25 cellular contexts compared by ENCODE assay signal in genomic region chr13:44762946-44763345, GRCh38.
DNase-seq lines count a peak whose midpoint lies in the region; ATAC-seq, FAIRE-seq and TF ChIP-seq lines count a peak whose summit lies in the region.
"Had no signal": no experiment of that assay in that cellular context is flagged by ENCODE, and none has a peak within 500 bp of the region (broad histone marks: within the 10 kb centered on the region; RNA-seq: fewer than 3 reads in every experiment).

No MANE protein-coding gene starts in this region.

- no peak overlapping the region for H2AFZ ChIP-seq in endothelial cell of umbilical vein (ENCODE audit: low read depth, low read length)

- DNase-seq in NCI-H226 (peak; percentile 48), endothelial cell of umbilical vein (ENCODE audit: low read depth, low spot score) (peak; percentile 21), iris pigment epithelial cell (ENCODE audit: low read depth) (peak; percentile 36), stomach (no peak), KBM-7 (no peak), ovary (no peak)
- DNase-seq in activated CD4-positive, alpha-beta T cell treated with anti-CD3 and anti-CD28 coated beads, Interleukin-2, amount 50 U/mL, for 48 hours = no peak
- DNase-seq: AML-193; CD4-positive, alpha-beta T cell; Kasumi-1; NCI-H1105 treated with DMSO at 0.1 percent for 48 hours; NCI-H146; NCI-H1930; NCI-H2107; NCI-H526 treated with DMSO at 0.1 percent for 48 hours; SIG-M5; SK-N-SH; SW 1271 had no signal

- no peaks in the 10 kb centered on the region for H3K36me3 ChIP-seq in endothelial cell of umbilical vein (ENCODE audit: control insufficient read depth in 2 of 2, extremely low read depth in 1 of 2, insufficient read depth in 2 of 2, low read length in 2 of 2)
- no peaks in the 10 kb centered on the region for H3K36me3 ChIP-seq in stomach
- H3K36me3 ChIP-seq in ovary = no peaks in the 10 kb centered on the region
- H3K36me3 ChIP-seq: BLaER1 treated with 17β-estradiol and CSF1 and Interleukin-3, amounts not matched to agents 10 nM and 100 nM had no signal

- ATAC-seq in HG03108 (IDR thresholded peaks at IDR 0.05; ENCODE audit: unreplicated experiment) = no peak
- ATAC-seq: A549, HCT116, Panc1 had no signal

- H3K27ac ChIP-seq in endothelial cell of umbilical vein (ENCODE audit: insufficient read depth, low read depth, low read length) (no peak overlapping the region), stomach (peak overlapping the region in 4 of 5 donors; percentile 74 to 82 (median 78)), ovary (no peak overlapping the region)
- H3K27ac ChIP-seq: A549 had no signal

- intact Hi-C loops in endothelial cell of umbilical vein (cut with micrococcal nuclease) = no loop called here
- intact Hi-C loops in stomach (cut with DNase I; ENCODE audit: low total_unique reads) = no loop called here
- intact Hi-C loops in ovary (cut with DNase I) = no loop called here

- in situ Hi-C loops in KBM-7 (cut with MboI; ENCODE audit: low pct_unique_long_range_greater_than_20kb, low sequenced_read_pairs) = no loop called here

- dilution Hi-C loops in endothelial cell of umbilical vein (cut with MboI; ENCODE audit: extremely low pct_ligation_motif_present, low sequenced_read_pairs) = no loop called here

- H3K9ac ChIP-seq in endothelial cell of umbilical vein (replicated peaks; ENCODE audit: extremely low read depth, insufficient read depth, low read length) = no peak overlapping the region
- H3K9ac ChIP-seq: BLaER1 treated with 17β-estradiol and CSF1 and Interleukin-3, amounts not matched to agents 10 nM and 100 nM; SK-N-SH had no signal

- no peaks in the 10 kb centered on the region for H3K79me2 ChIP-seq in endothelial cell of umbilical vein (ENCODE audit: control insufficient read depth, insufficient read depth, low read length)

- TF ChIP-seq EP300 in stomach (IDR thresholded peaks at IDR 0.05) = no peak
- no peak for TF ChIP-seq EP300 in ovary (IDR thresholded peaks at IDR 0.05)

- no peak for TF ChIP-seq POLR2A in endothelial cell of umbilical vein (IDR thresholded peaks at IDR 0.05; ENCODE audit: low read depth, low read length)
- TF ChIP-seq POLR2A in stomach (IDR thresholded peaks at IDR 0.05) = no peak
- TF ChIP-seq POLR2A in ovary (IDR thresholded peaks at IDR 0.05) = no peak

- no peak overlapping the region for H3K4me2 ChIP-seq in endothelial cell of umbilical vein (ENCODE audit: insufficient read depth, low read length)
- H3K4me2 ChIP-seq: A549, SK-N-SH had no signal

- no peak for FAIRE-seq in endothelial cell of umbilical vein (lab: Jason Lieb, UNC)
- FAIRE-seq: A549, G401.6, H1 had no signal

- H3K9me3 ChIP-seq in endothelial cell of umbilical vein (replicated peaks; ENCODE audit: control insufficient read depth, insufficient read depth, low read length) (no peaks in the 10 kb centered on the region), stomach (no peaks in the 10 kb centered on the region), ovary (no peaks in the 10 kb centered on the region)
- H3K9me3 ChIP-seq: A549; BLaER1 treated with 17β-estradiol and CSF1 and Interleukin-3, amounts not matched to agents 10 nM and 100 nM; SK-N-SH had no signal

- 63 to 80% (median 74%) methylated on average over 1 of the region's 1 CpG for WGBS in stomach, 5 donors
- WGBS in ovary, 3 donors = 77 to 83% (median 83%) methylated on average over 1 of the region's 1 CpG

- no peaks in the 10 kb centered on the region for H4K20me1 ChIP-seq in endothelial cell of umbilical vein (replicated peaks; ENCODE audit: control insufficient read depth, extremely low read depth, insufficient read depth, low read length)
- H4K20me1 ChIP-seq: BLaER1 treated with 17β-estradiol and CSF1 and Interleukin-3, amounts not matched to agents 10 nM and 100 nM had no signal

- no peak overlapping the region for H3K4me3 ChIP-seq in endothelial cell of umbilical vein (replicated peaks in 1 of 3; ENCODE audit: insufficient read depth in 1 of 3, low read depth in 1 of 3, low read length in 3 of 3)
- no peak overlapping the region for H3K4me3 ChIP-seq in stomach
- H3K4me3 ChIP-seq in ovary = no peak overlapping the region
- H3K4me3 ChIP-seq: A549; BLaER1 treated with 17β-estradiol and CSF1 and Interleukin-3, amounts not matched to agents 10 nM and 100 nM had no signal

- peaks cover 35% of the 10 kb centered on the region for H3K4me1 ChIP-seq in endothelial cell of umbilical vein (ENCODE audit: control insufficient read depth, extremely low read depth, insufficient read depth, low read length)
- peaks cover 30 to 76% (median 60%) of the 10 kb centered on the region in 4 donors for H3K4me1 ChIP-seq in stomach
- peaks cover 2% of the 10 kb centered on the region for H3K4me1 ChIP-seq in ovary (ENCODE audit: insufficient read depth)

- H3K27me3 ChIP-seq in endothelial cell of umbilical vein (ENCODE audit: control insufficient read depth in 2 of 2, insufficient read depth in 2 of 2, low read length in 2 of 2) = no peaks in the 10 kb centered on the region
- no peaks in the 10 kb centered on the region for H3K27me3 ChIP-seq in stomach
- no peaks in the 10 kb centered on the region for H3K27me3 ChIP-seq in ovary
- H3K27me3 ChIP-seq: BLaER1 treated with 17β-estradiol and CSF1 and Interleukin-3, amounts not matched to agents 10 nM and 100 nM had no signal

- no peaks in the 10 kb centered on the region for H3K9me1 ChIP-seq in endothelial cell of umbilical vein (replicated peaks; ENCODE audit: control insufficient read depth, extremely low read depth, insufficient read depth, low read length)

- no TSS peak for BruUV-seq in endothelial cell of umbilical vein (replicated peaks; lab: Mats Ljungman, UMichigan)

- TF ChIP-seq CTCF in endothelial cell of umbilical vein (IDR thresholded peaks at IDR 0.05; ENCODE audit: extremely low read depth in 1 of 2, insufficient read depth in 1 of 2, low read depth in 1 of 2, low read length in 2 of 2) = no peak
- no peak for TF ChIP-seq CTCF in stomach (IDR thresholded peaks at IDR 0.05)
- TF ChIP-seq CTCF in ovary (IDR thresholded peaks at IDR 0.05) = no peak

- POLR2A ChIA-PET in endothelial cell of umbilical vein (lab: Charles Lee) = no interaction called here

- CTCF ChIA-PET in endothelial cell of umbilical vein (lab: Charles Lee) = interaction anchor here (1.0 to 1.2 kb wide), 4 partner anchors 13 to 279 kb away, joined by 3 to 4 read pairs (median 3); no protein-coding TSS in a partner anchor

TF ChIP-seq in endothelial cell of umbilical vein, 7 proteins besides CTCF, POLR2A, EP300 and RAD21:
- TF ChIP-seq FOS (IDR thresholded peaks at IDR 0.05; ENCODE audit: borderline replicate concordance, insufficient read depth, low read length) (peak; percentile 16), MYC (IDR thresholded peaks at IDR 0.05; ENCODE audit: low read depth, low read length) (no peak)

Comparison
In these comparisons a context has a peak if more than half of its experiments do, and no peak if none do; other contexts are left out.
1. DNase-seq: peak in NCI-H226 (single experiment), endothelial cell of umbilical vein (single experiment) and iris pigment epithelial cell (single experiment); none in stomach (single experiment), KBM-7 (single experiment), activated CD4-positive, alpha-beta T cell treated with anti-CD3 and anti-CD28 coated beads, Interleukin-2, amount 50 U/mL, for 48 hours (0 of 2) and ovary (0 of 5).
2. H3K27ac ChIP-seq: peak in stomach (4 of 5); none in endothelial cell of umbilical vein (single experiment) and ovary (0 of 2).